19 cellular contexts compared by ENCODE assay signal in the genomic region with DNA sequence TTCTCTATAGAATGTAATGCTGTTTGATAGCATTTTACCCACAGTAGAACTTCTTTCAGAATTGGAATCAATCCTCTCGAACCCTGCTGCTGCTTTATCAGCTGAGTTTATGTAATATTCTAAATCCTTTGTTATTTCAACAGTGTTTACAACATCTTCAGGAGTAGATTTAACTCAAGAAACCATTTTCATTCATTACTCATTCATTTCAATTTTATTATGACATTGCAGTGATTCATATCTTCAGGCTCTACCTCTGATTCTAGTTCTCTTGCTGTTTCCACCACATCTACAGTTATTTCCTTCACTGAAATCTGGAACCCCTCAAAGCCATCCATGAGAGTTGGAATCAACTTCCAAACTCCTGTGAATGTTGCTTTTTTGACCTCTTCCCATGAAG.
A peak's percentile ranks its signal among the peaks of the same experiment; 100 is the strongest.
DNase-seq lines count a peak whose midpoint lies in the region; ATAC-seq, FAIRE-seq and TF ChIP-seq lines count a peak whose summit lies in the region.
"Had no signal": no experiment of that assay in that cellular context is flagged by ENCODE, and none has a peak within 500 bp of the region (broad histone marks: within the 10 kb centered on the region; RNA-seq: fewer than 3 reads in every experiment).

No MANE protein-coding gene starts in this region.

- peaks cover 3% of the 10 kb centered on the region for H3K36me3 Mint-ChIP-seq in endodermal cell (ENCODE audit: low read depth)

- no peaks in the 10 kb centered on the region for H3K9me3 Mint-ChIP-seq in endodermal cell
- H3K9me3 Mint-ChIP-seq: activated CD4-positive, alpha-beta T cell treated with anti-CD3 and anti-CD28 coated beads, Interleukin-2, amount 10 ng/mL, durations not matched to agents 24 days and 14 days had no signal

- no CpG with 5 or more reads among the region's 1 CpG for WGBS in endodermal cell (ENCODE audit: insufficient coverage in 1 of 2, insufficient read length in 1 of 2), 2 experiments

- H3K27me3 ChIP-seq in foreskin keratinocyte (no peaks in the 10 kb centered on the region), endodermal cell (ENCODE audit: control insufficient read depth, insufficient read depth, low read length, poor library complexity, severe bottlenecking) (no peaks in the 10 kb centered on the region)

- TF ChIP-seq CTCF in foreskin keratinocyte (conservative IDR thresholded peaks at IDR 0.05) (no peak), endodermal cell (conservative IDR thresholded peaks at IDR 0.05) (no peak)

- FAIRE-seq in H54 (lab: Jason Lieb, UNC): peak; percentile 73
- FAIRE-seq: colon had no signal

- ATAC-seq in activated CD4-positive, CD25-positive, alpha-beta regulatory T cell treated with anti-CD3 and anti-CD28 coated beads, Interleukin-2, amount 50 U/mL, for 24 hours: peak; percentile 68 to 69
- ATAC-seq in foreskin keratinocyte (peak; percentile 59), GM18873 (IDR thresholded peaks at IDR 0.05; ENCODE audit: low FRiP score, unreplicated experiment) (no peak)
- ATAC-seq: Right ventricle myocardium inferior had no signal

- H3K9ac ChIP-seq in endodermal cell (ENCODE audit: extremely low read depth, low read length, poor library complexity, severe bottlenecking): no peak overlapping the region

- peaks cover 5% of the 10 kb centered on the region for H3K9me3 ChIP-seq in endodermal cell (ENCODE audit: control insufficient read depth, low read length)
- H3K9me3 ChIP-seq: Caco-2 had no signal

- H3K27me3 Mint-ChIP-seq in endodermal cell (ENCODE audit: insufficient read depth): no peaks in the 10 kb centered on the region
- H3K27me3 Mint-ChIP-seq: activated CD4-positive, alpha-beta T cell treated with anti-CD3 and anti-CD28 coated beads, Interleukin-2, amount 10 ng/mL, durations not matched to agents 24 days and 14 days; B cell had no signal

- no peak overlapping the region for H3K4me3 ChIP-seq in endodermal cell (ENCODE audit: low read length)

- peaks cover 12% of the 10 kb centered on the region for H3K36me3 ChIP-seq in endodermal cell (ENCODE audit: control insufficient read depth, insufficient read depth, low read length)

- H3K27ac ChIP-seq in foreskin keratinocyte (no peak overlapping the region), endodermal cell (ENCODE audit: low read depth, low read length) (no peak overlapping the region)

- no peak overlapping the region for H3K4me3 Mint-ChIP-seq in endodermal cell
- H3K4me3 Mint-ChIP-seq: activated CD4-positive, alpha-beta T cell treated with anti-CD3 and anti-CD28 coated beads, Interleukin-2, amount 10 ng/mL, durations not matched to agents 24 days and 14 days; B cell had no signal

- H3K27ac Mint-ChIP-seq in endodermal cell: no peak overlapping the region
- H3K27ac Mint-ChIP-seq: activated CD4-positive, alpha-beta T cell treated with anti-CD3 and anti-CD28 coated beads, Interleukin-2, amount 10 ng/mL, durations not matched to agents 24 days and 14 days; B cell had no signal

- no peak for DNase-seq in activated CD4-positive, CD25-positive, alpha-beta regulatory T cell (lab: John Stamatoyannopoulos, UW)
- DNase-seq in H54 (ENCODE audit: insufficient read length, low spot score) (no peak), amniotic epithelial cell (ENCODE audit: low read depth) (peak; percentile 64), foreskin keratinocyte (peak in 1 of 2 donors; percentile 41), endodermal cell (no peak), NCI-H1417 treated with DMSO at 0.1 percent for 48 hours (lab: John Stamatoyannopoulos, UW) (no peak)
- DNase-seq: 8988T; activated CD4-positive, alpha-beta T cell treated with anti-CD3 and anti-CD28 coated beads, Interleukin-2, amount 10 ng/mL, durations not matched to agents 24 days and 14 days; activated naive CD4-positive, alpha-beta T cell treated with Interleukin-2 at 50 U/mL for 16 hours; Caco-2; foreskin melanocyte; NCI-H1436; NCI-H526 treated with DMSO at 0.1 percent for 48 hours; nucleus accumbens had no signal

- H3K4me1 Mint-ChIP-seq in endodermal cell: peaks cover 3% of the 10 kb centered on the region

- no peak for TF ChIP-seq POLR2A in H54 (IDR thresholded peaks at IDR 0.05; ENCODE audit: low read depth, low read length)

- peaks cover 19% of the 10 kb centered on the region for H3K4me1 ChIP-seq in foreskin keratinocyte
- no peaks in the 10 kb centered on the region for H3K4me1 ChIP-seq in endodermal cell (ENCODE audit: control insufficient read depth, insufficient read depth, low read length)
